ENCODE assay signal across 1 cellular context in the genomic region with DNA sequence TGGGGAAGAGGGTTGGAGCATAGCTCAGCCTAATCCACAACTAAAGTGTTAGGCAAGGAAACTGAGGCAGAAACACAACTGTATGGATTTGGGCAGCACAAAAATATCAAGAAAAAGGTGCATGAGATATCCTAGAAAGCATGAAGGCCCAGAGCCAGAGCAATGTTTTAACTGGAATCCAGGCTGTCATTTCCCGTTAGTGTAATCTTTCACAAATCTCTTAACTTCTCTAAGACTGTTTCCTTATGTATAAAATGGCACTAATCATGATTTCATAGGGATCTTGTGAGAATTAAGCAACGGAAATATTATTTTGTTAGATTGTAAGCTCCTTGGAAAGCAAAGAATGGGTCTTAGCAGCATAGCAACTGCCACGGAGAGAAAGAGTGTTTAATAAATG.
TF ChIP-seq lines count a peak whose summit lies in the region.

No MANE protein-coding gene starts in this region.

TF ChIP-seq in SK-N-SH treated with all-trans-retinoic acid at 6 μM for 48 hours, 23 proteins besides CTCF, POLR2A, EP300 and RAD21 (continued from another document):
- TF ChIP-seq SNAI2 (CRISPR knock-in tag; IDR thresholded peaks at IDR 0.05), result no peak
- TF ChIP-seq ISL1 (CRISPR knock-in tag; IDR thresholded peaks at IDR 0.05), result no peak
- no peak for TF ChIP-seq RARB (CRISPR knock-in tag; IDR thresholded peaks at IDR 0.05)
- TF ChIP-seq ZNF70 (CRISPR knock-in tag; IDR thresholded peaks at IDR 0.05), result no peak
- no peak for TF ChIP-seq PPARA (CRISPR knock-in tag; IDR thresholded peaks at IDR 0.05; ENCODE audit: borderline replicate concordance)
- TF ChIP-seq, protein P1, sequence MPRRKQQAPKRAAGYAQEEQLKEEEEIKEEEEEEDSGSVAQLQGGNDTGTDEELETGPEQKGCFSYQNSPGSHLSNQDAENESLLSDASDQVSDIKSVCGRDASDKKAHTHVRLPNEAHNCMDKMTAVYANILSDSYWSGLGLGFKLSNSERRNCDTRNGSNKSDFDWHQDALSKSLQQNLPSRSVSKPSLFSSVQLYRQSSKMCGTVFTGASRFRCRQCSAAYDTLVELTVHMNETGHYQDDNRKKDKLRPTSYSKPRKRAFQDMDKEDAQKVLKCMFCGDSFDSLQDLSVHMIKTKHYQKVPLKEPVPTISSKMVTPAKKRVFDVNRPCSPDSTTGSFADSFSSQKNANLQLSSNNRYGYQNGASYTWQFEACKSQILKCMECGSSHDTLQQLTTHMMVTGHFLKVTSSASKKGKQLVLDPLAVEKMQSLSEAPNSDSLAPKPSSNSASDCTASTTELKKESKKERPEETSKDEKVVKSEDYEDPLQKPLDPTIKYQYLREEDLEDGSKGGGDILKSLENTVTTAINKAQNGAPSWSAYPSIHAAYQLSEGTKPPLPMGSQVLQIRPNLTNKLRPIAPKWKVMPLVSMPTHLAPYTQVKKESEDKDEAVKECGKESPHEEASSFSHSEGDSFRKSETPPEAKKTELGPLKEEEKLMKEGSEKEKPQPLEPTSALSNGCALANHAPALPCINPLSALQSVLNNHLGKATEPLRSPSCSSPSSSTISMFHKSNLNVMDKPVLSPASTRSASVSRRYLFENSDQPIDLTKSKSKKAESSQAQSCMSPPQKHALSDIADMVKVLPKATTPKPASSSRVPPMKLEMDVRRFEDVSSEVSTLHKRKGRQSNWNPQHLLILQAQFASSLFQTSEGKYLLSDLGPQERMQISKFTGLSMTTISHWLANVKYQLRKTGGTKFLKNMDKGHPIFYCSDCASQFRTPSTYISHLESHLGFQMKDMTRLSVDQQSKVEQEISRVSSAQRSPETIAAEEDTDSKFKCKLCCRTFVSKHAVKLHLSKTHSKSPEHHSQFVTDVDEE (CRISPR knock-in tag; IDR thresholded peaks at IDR 0.05), result no peak
- no peak for TF ChIP-seq TCF4 (CRISPR knock-in tag; IDR thresholded peaks at IDR 0.05; ENCODE audit: borderline replicate concordance)
- no peak for TF ChIP-seq TOX (CRISPR knock-in tag; IDR thresholded peaks at IDR 0.05; ENCODE audit: borderline replicate concordance)
- TF ChIP-seq CSDC2 (CRISPR knock-in tag; IDR thresholded peaks at IDR 0.05), result no peak
- no peak for TF ChIP-seq ZFP3 (CRISPR knock-in tag; IDR thresholded peaks at IDR 0.05)
- TF ChIP-seq OSR1 (CRISPR knock-in tag; IDR thresholded peaks at IDR 0.05), result no peak
- TF ChIP-seq, protein P2, sequence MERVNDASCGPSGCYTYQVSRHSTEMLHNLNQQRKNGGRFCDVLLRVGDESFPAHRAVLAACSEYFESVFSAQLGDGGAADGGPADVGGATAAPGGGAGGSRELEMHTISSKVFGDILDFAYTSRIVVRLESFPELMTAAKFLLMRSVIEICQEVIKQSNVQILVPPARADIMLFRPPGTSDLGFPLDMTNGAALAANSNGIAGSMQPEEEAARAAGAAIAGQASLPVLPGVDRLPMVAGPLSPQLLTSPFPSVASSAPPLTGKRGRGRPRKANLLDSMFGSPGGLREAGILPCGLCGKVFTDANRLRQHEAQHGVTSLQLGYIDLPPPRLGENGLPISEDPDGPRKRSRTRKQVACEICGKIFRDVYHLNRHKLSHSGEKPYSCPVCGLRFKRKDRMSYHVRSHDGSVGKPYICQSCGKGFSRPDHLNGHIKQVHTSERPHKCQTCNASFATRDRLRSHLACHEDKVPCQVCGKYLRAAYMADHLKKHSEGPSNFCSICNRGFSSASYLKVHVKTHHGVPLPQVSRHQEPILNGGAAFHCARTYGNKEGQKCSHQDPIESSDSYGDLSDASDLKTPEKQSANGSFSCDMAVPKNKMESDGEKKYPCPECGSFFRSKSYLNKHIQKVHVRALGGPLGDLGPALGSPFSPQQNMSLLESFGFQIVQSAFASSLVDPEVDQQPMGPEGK (CRISPR knock-in tag; IDR thresholded peaks at IDR 0.05; ENCODE audit: borderline replicate concordance), result no peak
- TF ChIP-seq ZNF565 (CRISPR knock-in tag; conservative IDR thresholded peaks at IDR 0.05; ENCODE audit: low read depth), result no peak
